Comparison of ENCODE assay signal across 12 cellular contexts in the genomic region with DNA sequence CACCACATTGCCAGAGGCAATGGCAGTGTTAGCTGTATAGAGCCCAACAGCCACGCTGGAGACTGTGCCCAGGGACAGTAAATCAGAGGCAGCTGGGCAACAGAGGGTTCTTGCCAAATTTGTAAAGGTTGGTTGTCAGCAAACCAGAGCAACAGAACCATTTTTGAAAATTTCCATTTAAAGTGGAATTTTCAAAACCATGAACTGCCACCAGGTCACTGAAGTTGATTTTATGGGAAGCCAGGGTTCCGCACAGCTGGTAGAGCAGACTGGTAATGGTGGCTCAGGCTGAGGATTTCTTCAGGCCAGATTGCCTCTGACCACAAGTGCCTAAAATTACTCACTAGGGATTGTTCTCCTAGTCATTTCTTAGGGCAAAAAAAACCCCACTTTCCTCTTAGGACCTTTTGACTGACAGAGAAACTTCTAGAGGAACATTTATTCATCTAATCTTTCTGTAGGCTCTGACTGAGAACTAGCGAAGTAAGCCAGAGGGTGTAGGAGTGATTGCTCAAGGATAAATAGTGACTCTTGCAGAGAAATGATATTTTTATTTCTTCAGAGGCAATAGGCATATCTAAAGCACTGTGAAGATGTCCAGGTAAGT.
DNase-seq lines count a peak whose midpoint lies in the region; ATAC-seq lines count a peak whose summit lies in the region.
"Had no signal": no experiment of that assay in that cellular context is flagged by ENCODE, and none has a peak within 500 bp of the region (broad histone marks: within the 10 kb centered on the region; RNA-seq: fewer than 3 reads in every experiment).

No MANE protein-coding gene starts in this region.

- H3K36me3 Mint-ChIP-seq in stimulated activated effector memory CD8-positive, alpha-beta T cell treated with anti-CD3 and anti-CD28 coated beads, Interleukin-12 subunit alpha, Interleukin-12 subunit beta, amount 100 ng/mL, for 72 hours, result no peaks in the 10 kb centered on the region
- H3K36me3 Mint-ChIP-seq in activated T-cell treated with anti-CD3 and anti-CD28 coated beads, Interleukin-2, amount 50 U/mL, for 24 hours (ENCODE audit: low read depth), result peaks cover 4% of the 10 kb centered on the region
- H3K36me3 Mint-ChIP-seq: activated naive CD4-positive, alpha-beta T cell treated with anti-CD3 and anti-CD28 coated beads, Interleukin-2, amount 10 ng/mL, durations not matched to agents 7 days and 5 days had no signal

- H3K9me3 Mint-ChIP-seq in stimulated activated effector memory CD8-positive, alpha-beta T cell treated with anti-CD3 and anti-CD28 coated beads, Interleukin-12 subunit alpha, Interleukin-12 subunit beta, amount 100 ng/mL, for 72 hours, result peaks cover 2% of the 10 kb centered on the region
- peaks cover 6% of the 10 kb centered on the region for H3K9me3 Mint-ChIP-seq in activated T-cell treated with anti-CD3 and anti-CD28 coated beads, Interleukin-2, amount 50 U/mL, for 24 hours
- H3K9me3 Mint-ChIP-seq: activated naive CD4-positive, alpha-beta T cell treated with anti-CD3 and anti-CD28 coated beads, Interleukin-2, amount 10 ng/mL, durations not matched to agents 7 days and 5 days had no signal

- no peaks in the 10 kb centered on the region for H3K27me3 Mint-ChIP-seq in activated T-cell treated with anti-CD3 and anti-CD28 coated beads, Interleukin-2, amount 50 U/mL, for 24 hours
- H3K27me3 Mint-ChIP-seq: activated naive CD4-positive, alpha-beta T cell treated with anti-CD3 and anti-CD28 coated beads, Interleukin-2, amount 10 ng/mL, durations not matched to agents 7 days and 5 days; naive thymus-derived CD8-positive, alpha-beta T cell had no signal

- no peaks in the 10 kb centered on the region for H3K4me1 Mint-ChIP-seq in stimulated activated effector memory CD8-positive, alpha-beta T cell treated with anti-CD3 and anti-CD28 coated beads, Interleukin-12 subunit alpha, Interleukin-12 subunit beta, amount 100 ng/mL, for 72 hours
- no peaks in the 10 kb centered on the region for H3K4me1 Mint-ChIP-seq in activated T-cell treated with anti-CD3 and anti-CD28 coated beads, Interleukin-2, amount 50 U/mL, for 24 hours (ENCODE audit: low read depth)
- H3K4me1 Mint-ChIP-seq: activated naive CD4-positive, alpha-beta T cell treated with anti-CD3 and anti-CD28 coated beads, Interleukin-2, amount 10 ng/mL, durations not matched to agents 7 days and 5 days had no signal

- H3K4me3 Mint-ChIP-seq in stimulated activated effector memory CD8-positive, alpha-beta T cell treated with anti-CD3 and anti-CD28 coated beads, Interleukin-12 subunit alpha, Interleukin-12 subunit beta, amount 100 ng/mL, for 72 hours, result no peak overlapping the region
- H3K4me3 Mint-ChIP-seq in activated T-cell treated with anti-CD3 and anti-CD28 coated beads, Interleukin-2, amount 50 U/mL, for 24 hours, result no peak overlapping the region
- H3K4me3 Mint-ChIP-seq: activated naive CD4-positive, alpha-beta T cell treated with anti-CD3 and anti-CD28 coated beads, Interleukin-2, amount 10 ng/mL, durations not matched to agents 7 days and 5 days; naive thymus-derived CD8-positive, alpha-beta T cell had no signal

- H3K27ac Mint-ChIP-seq in stimulated activated effector memory CD8-positive, alpha-beta T cell treated with anti-CD3 and anti-CD28 coated beads, Interleukin-12 subunit alpha, Interleukin-12 subunit beta, amount 100 ng/mL, for 72 hours, result no peak overlapping the region
- no peak overlapping the region for H3K27ac Mint-ChIP-seq in activated T-cell treated with anti-CD3 and anti-CD28 coated beads, Interleukin-2, amount 50 U/mL, for 24 hours
- H3K27ac Mint-ChIP-seq: activated naive CD4-positive, alpha-beta T cell treated with anti-CD3 and anti-CD28 coated beads, Interleukin-2, amount 10 ng/mL, durations not matched to agents 7 days and 5 days had no signal

- ATAC-seq in GM19395 (IDR thresholded peaks at IDR 0.05; ENCODE audit: unreplicated experiment), result peak; percentile 73
- ATAC-seq in HG02798 (IDR thresholded peaks at IDR 0.05; ENCODE audit: poor library complexity, unreplicated experiment), result peak; percentile 63
- ATAC-seq in stimulated activated effector memory CD8-positive, alpha-beta T cell treated with anti-CD3 and anti-CD28 coated beads, Interleukin-12 subunit alpha, Interleukin-12 subunit beta, amount 100 ng/mL, for 72 hours, result peak; percentile 65
- no peak for ATAC-seq in GM19023 (IDR thresholded peaks at IDR 0.05; ENCODE audit: unreplicated experiment)
- ATAC-seq: left lung; naive thymus-derived CD8-positive, alpha-beta T cell had no signal

- peak; percentile 22 for DNase-seq in NCI-H226
- DNase-seq in stimulated activated effector memory CD8-positive, alpha-beta T cell treated with anti-CD3 and anti-CD28 coated beads, Interleukin-12 subunit alpha, Interleukin-12 subunit beta, amount 100 ng/mL, for 72 hours (ENCODE audit: low spot score in 2 of 2), result no peak
- DNase-seq in amygdala (lab: John Stamatoyannopoulos, UW), result no peak
- no peak for DNase-seq in activated T-cell treated with anti-CD3 and anti-CD28 coated beads, Interleukin-2, amount 50 U/mL, for 24 hours
- DNase-seq: activated CD8-positive, alpha-beta memory T cell treated with anti-CD3 and anti-CD28 coated beads for 24 hours; activated naive CD4-positive, alpha-beta T cell treated with anti-CD3 and anti-CD28 coated beads, Interleukin-2, amount 10 ng/mL, durations not matched to agents 7 days and 5 days; DMS79 treated with DMSO at 0.1 percent for 48 hours; left lung; naive thymus-derived CD8-positive, alpha-beta T cell had no signal
